In genomic region chr3:161305095-161305991, GRCh38 we compare ENCODE assay signal across 8 cellular contexts.
A peak's percentile ranks its signal among the peaks of the same experiment; 100 is the strongest.
DNase-seq lines count a peak whose midpoint lies in the region; ATAC-seq and TF ChIP-seq lines count a peak whose summit lies in the region.

No MANE protein-coding gene starts in this region.

- H3K27me3 Mint-ChIP-seq in CD14-positive monocyte (ENCODE audit: low read depth in 3 of 3): peaks cover 0 to 2% (median 0%) of the 10 kb centered on the region in 3 donors
- H3K27me3 Mint-ChIP-seq in activated T-helper 1 cell treated with anti-CD3 and anti-CD28 coated beads, Interleukin-12 subunit alpha, Interleukin-12 subunit beta, Interleukin-2, Interleukin-4 antibody, amounts not matched to agents 30 ng/mL and 10 ng/mL and 1 ng/mL, durations not matched to agents 14 hours and 24 hours and 36 hours (ENCODE audit: insufficient read depth): peaks cover 51% of the 10 kb centered on the region

- DNase-seq in CD14-positive monocyte (ENCODE audit: low spot score) (no peak), SK-N-DZ (ENCODE audit: low spot score) (peak; percentile 11), iPS-NIHi7 (ENCODE audit: extremely low spot score) (peak; percentile 31), globus pallidus (ENCODE audit: low spot score) (no peak), T1000 (lab: John Stamatoyannopoulos, UW) (no peak)
- DNase-seq in activated effector memory CD4-positive, alpha-beta T cell treated with Interleukin-2 at 50 U/mL for 16 hours: no peak
- no peak for DNase-seq in activated T-helper 1 cell treated with anti-CD3 and anti-CD28 coated beads, Interleukin-12 subunit alpha, Interleukin-12 subunit beta, Interleukin-2, Interleukin-4 antibody, amounts not matched to agents 30 ng/mL and 10 ng/mL and 1 ng/mL, durations not matched to agents 14 hours and 24 hours and 36 hours (ENCODE audit: low spot score)

- H3K27ac Mint-ChIP-seq in CD14-positive monocyte: no peak overlapping the region
- no peak overlapping the region for H3K27ac Mint-ChIP-seq in activated T-helper 1 cell treated with anti-CD3 and anti-CD28 coated beads, Interleukin-12 subunit alpha, Interleukin-12 subunit beta, Interleukin-2, Interleukin-4 antibody, amounts not matched to agents 30 ng/mL and 10 ng/mL and 1 ng/mL, durations not matched to agents 14 hours and 24 hours and 36 hours

- intact Hi-C loops in CD14-positive monocyte (cut with micrococcal nuclease): no loop called here
- intact Hi-C loops in activated T-helper 1 cell treated with anti-CD3 and anti-CD28 coated beads, Interleukin-12 subunit alpha, Interleukin-12 subunit beta, Interleukin-2, Interleukin-4 antibody, amounts not matched to agents 30 ng/mL and 10 ng/mL and 1 ng/mL, durations not matched to agents 14 hours and 24 hours and 36 hours (cut with micrococcal nuclease): no loop called here

- TF ChIP-seq CTCF in CD14-positive monocyte (IDR thresholded peaks at IDR 0.05): peak; percentile 78

- H3K36me3 Mint-ChIP-seq in CD14-positive monocyte: no peaks in the 10 kb centered on the region
- no peaks in the 10 kb centered on the region for H3K36me3 Mint-ChIP-seq in activated T-helper 1 cell treated with anti-CD3 and anti-CD28 coated beads, Interleukin-12 subunit alpha, Interleukin-12 subunit beta, Interleukin-2, Interleukin-4 antibody, amounts not matched to agents 30 ng/mL and 10 ng/mL and 1 ng/mL, durations not matched to agents 14 hours and 24 hours and 36 hours (ENCODE audit: low read depth)

- H3K4me1 Mint-ChIP-seq in CD14-positive monocyte: peaks cover 11% of the 10 kb centered on the region
- H3K4me1 Mint-ChIP-seq in activated T-helper 1 cell treated with anti-CD3 and anti-CD28 coated beads, Interleukin-12 subunit alpha, Interleukin-12 subunit beta, Interleukin-2, Interleukin-4 antibody, amounts not matched to agents 30 ng/mL and 10 ng/mL and 1 ng/mL, durations not matched to agents 14 hours and 24 hours and 36 hours (ENCODE audit: low read depth): peaks cover 5% of the 10 kb centered on the region

- no peak overlapping the region for H3K4me3 Mint-ChIP-seq in CD14-positive monocyte
- no peak overlapping the region for H3K4me3 Mint-ChIP-seq in activated T-helper 1 cell treated with anti-CD3 and anti-CD28 coated beads, Interleukin-12 subunit alpha, Interleukin-12 subunit beta, Interleukin-2, Interleukin-4 antibody, amounts not matched to agents 30 ng/mL and 10 ng/mL and 1 ng/mL, durations not matched to agents 14 hours and 24 hours and 36 hours

- peaks cover 0 to 10% (median 0%) of the 10 kb centered on the region in 7 donors for H3K9me3 Mint-ChIP-seq in CD14-positive monocyte
- peaks cover 29% of the 10 kb centered on the region for H3K9me3 Mint-ChIP-seq in activated T-helper 1 cell treated with anti-CD3 and anti-CD28 coated beads, Interleukin-12 subunit alpha, Interleukin-12 subunit beta, Interleukin-2, Interleukin-4 antibody, amounts not matched to agents 30 ng/mL and 10 ng/mL and 1 ng/mL, durations not matched to agents 14 hours and 24 hours and 36 hours

- peak; percentile 57 for ATAC-seq in GM21526 (IDR thresholded peaks at IDR 0.05; ENCODE audit: low FRiP score, unreplicated experiment)

Comparison
In these comparisons a context has a peak if more than half of its experiments do, and no peak if none do; other contexts are left out.
1. DNase-seq: peak in SK-N-DZ (single experiment) and iPS-NIHi7 (single experiment); none in CD14-positive monocyte (single experiment), activated effector memory CD4-positive, alpha-beta T cell treated with Interleukin-2 at 50 U/mL for 16 hours (single experiment), globus pallidus (single experiment), T1000 (single experiment) and activated T-helper 1 cell treated with anti-CD3 and anti-CD28 coated beads, Interleukin-12 subunit alpha, Interleukin-12 subunit beta, Interleukin-2, Interleukin-4 antibody, amounts not matched to agents 30 ng/mL and 10 ng/mL and 1 ng/mL, durations not matched to agents 14 hours and 24 hours and 36 hours (single experiment).